14 cellular contexts compared by ENCODE assay signal in genomic region chr2:47301277-47301618, GRCh38.
DNase-seq lines count a peak whose midpoint lies in the region; ATAC-seq, FAIRE-seq and TF ChIP-seq lines count a peak whose summit lies in the region.
"Had no signal": no experiment of that assay in that cellular context is flagged by ENCODE, and none has a peak within 500 bp of the region (broad histone marks: within the 10 kb centered on the region; RNA-seq: fewer than 3 reads in every experiment).

No MANE protein-coding gene starts in this region.

- ATAC-seq in GM18499 (IDR thresholded peaks at IDR 0.05; ENCODE audit: insufficient read depth, unreplicated experiment) (peak; percentile 48), GM21381 (IDR thresholded peaks at IDR 0.05; ENCODE audit: unreplicated experiment) (peak; percentile 59), HG03103 (IDR thresholded peaks at IDR 0.05; ENCODE audit: low read depth, unreplicated experiment) (peak; percentile 52), pancreas (no peak), upper lobe of right lung (no peak)

- intact Hi-C loops in dendritic cell treated with granulocyte-macrophage colony-stimulating factor and Interleukin-4, amounts not matched to agents 40 ng/mL and 50 ng/mL, for 4 days (cut with micrococcal nuclease): no loop called here
- intact Hi-C loops in pancreas (cut with DNase I): no loop called here
- intact Hi-C loops in upper lobe of right lung (cut with DNase I): no loop called here

- H3K9me3 ChIP-seq in pancreas (no peaks in the 10 kb centered on the region), upper lobe of right lung (no peaks in the 10 kb centered on the region)
- H3K9me3 ChIP-seq: heart left ventricle, testis had no signal

- H3K27me3 ChIP-seq in pancreas (no peaks in the 10 kb centered on the region), upper lobe of right lung (no peaks in the 10 kb centered on the region)
- H3K27me3 ChIP-seq: heart left ventricle, testis had no signal

- no peak for FAIRE-seq in pancreas (lab: Jason Lieb, UNC)

- 77 to 79% methylated on average over 3 of the region's 3 CpGs for WGBS in pancreas, 2 donors

- H3K27me3 Mint-ChIP-seq in dendritic cell treated with granulocyte-macrophage colony-stimulating factor and Interleukin-4, amounts not matched to agents 40 ng/mL and 50 ng/mL, for 4 days: no peaks in the 10 kb centered on the region

- H3K4me1 ChIP-seq in pancreas (no peaks in the 10 kb centered on the region), upper lobe of right lung (peaks cover 8% of the 10 kb centered on the region)

- H3K4me3 Mint-ChIP-seq in dendritic cell treated with granulocyte-macrophage colony-stimulating factor and Interleukin-4, amounts not matched to agents 40 ng/mL and 50 ng/mL, for 4 days: no peak overlapping the region
- H3K4me3 Mint-ChIP-seq: activated naive CD8-positive, alpha-beta T cell treated with anti-CD3 and anti-CD28 coated beads for 36 hours had no signal

- H3K36me3 ChIP-seq in pancreas: no peaks in the 10 kb centered on the region
- no peaks in the 10 kb centered on the region for H3K36me3 ChIP-seq in upper lobe of right lung
- H3K36me3 ChIP-seq: heart left ventricle had no signal

- H3K27ac Mint-ChIP-seq in dendritic cell treated with granulocyte-macrophage colony-stimulating factor and Interleukin-4, amounts not matched to agents 40 ng/mL and 50 ng/mL, for 4 days: peak overlapping the region; percentile 87
- H3K27ac Mint-ChIP-seq: activated naive CD8-positive, alpha-beta T cell treated with anti-CD3 and anti-CD28 coated beads for 36 hours had no signal

- DNase-seq in NCI-H146 (lab: John Stamatoyannopoulos, UW) (no peak), pancreas (no peak), NOMO-1 treated with dmso at 0.1 percent for 144 hours (lab: John Stamatoyannopoulos, UW; ENCODE audit: unreplicated experiment) (no peak), upper lobe of right lung (no peak)
- DNase-seq: activated CD4-positive, alpha-beta T cell treated with anti-CD3 and anti-CD28 coated beads for 4 hours; activated naive CD8-positive, alpha-beta T cell treated with anti-CD3 and anti-CD28 coated beads for 36 hours; heart left ventricle; NCI-H2029 treated with DMSO at 0.1 percent for 48 hours; testis had no signal

- TF ChIP-seq CTCF in pancreas (IDR thresholded peaks at IDR 0.05) (no peak), upper lobe of right lung (IDR thresholded peaks at IDR 0.05) (no peak)

- peaks cover 88% of the 10 kb centered on the region for H3K4me1 Mint-ChIP-seq in dendritic cell treated with granulocyte-macrophage colony-stimulating factor and Interleukin-4, amounts not matched to agents 40 ng/mL and 50 ng/mL, for 4 days (ENCODE audit: low read depth)

- no peak overlapping the region for H3K27ac ChIP-seq in pancreas
- H3K27ac ChIP-seq in upper lobe of right lung: no peak overlapping the region
- H3K27ac ChIP-seq: C4-2B, testis had no signal

- H3K4me3 ChIP-seq in pancreas (no peak overlapping the region), upper lobe of right lung (no peak overlapping the region)
- H3K4me3 ChIP-seq: heart left ventricle, testis had no signal

- H3K9me3 Mint-ChIP-seq in dendritic cell treated with granulocyte-macrophage colony-stimulating factor and Interleukin-4, amounts not matched to agents 40 ng/mL and 50 ng/mL, for 4 days: no peaks in the 10 kb centered on the region
- H3K9me3 Mint-ChIP-seq: activated naive CD8-positive, alpha-beta T cell treated with anti-CD3 and anti-CD28 coated beads for 36 hours had no signal

- no peaks in the 10 kb centered on the region for H3K36me3 Mint-ChIP-seq in dendritic cell treated with granulocyte-macrophage colony-stimulating factor and Interleukin-4, amounts not matched to agents 40 ng/mL and 50 ng/mL, for 4 days (ENCODE audit: low read depth)
- H3K36me3 Mint-ChIP-seq: activated naive CD8-positive, alpha-beta T cell treated with anti-CD3 and anti-CD28 coated beads for 36 hours had no signal

Comparison
In these comparisons a context has a peak if more than half of its experiments do, and no peak if none do; other contexts are left out.
1. ATAC-seq: peak in GM18499 (single experiment), GM21381 (single experiment) and HG03103 (single experiment); none in pancreas (0 of 4) and upper lobe of right lung (single experiment).